Comparison of ENCODE assay signal across 9 cellular contexts in the genomic region with DNA sequence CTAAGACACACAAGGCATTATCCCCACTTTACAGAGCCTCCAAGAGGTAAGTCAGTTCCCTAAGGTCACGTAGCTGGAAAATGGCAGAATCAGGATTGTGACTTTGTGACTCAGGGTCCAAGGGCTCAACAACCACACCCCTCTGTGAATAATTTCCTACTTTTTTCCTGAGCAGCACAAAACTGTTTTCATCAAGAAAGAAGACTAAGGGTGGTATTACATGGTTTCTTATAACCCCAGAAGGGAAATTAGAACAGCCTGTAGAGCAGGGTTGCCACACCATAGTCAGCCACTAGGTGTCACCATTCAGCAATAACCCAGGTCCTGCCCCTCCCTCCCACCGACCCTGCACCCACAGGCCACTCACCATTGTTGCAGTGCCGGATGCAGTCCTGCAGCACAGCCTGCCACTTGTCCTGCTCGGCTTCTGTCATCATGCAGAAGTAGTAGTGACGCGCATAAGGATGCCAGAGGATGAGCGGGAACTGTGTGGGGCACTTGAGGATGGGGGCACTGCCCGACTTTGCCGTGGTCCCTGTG.
DNase-seq lines count a peak whose midpoint lies in the region; ATAC-seq and TF ChIP-seq lines count a peak whose summit lies in the region.
"Had no signal": no experiment of that assay in that cellular context is flagged by ENCODE, and none has a peak within 500 bp of the region (broad histone marks: within the 10 kb centered on the region; RNA-seq: fewer than 3 reads in every experiment).

No MANE protein-coding gene starts in this region.

- peaks cover 6% of the 10 kb centered on the region for H3K9me3 ChIP-seq in BE2C
- H3K9me3 ChIP-seq in liver (ENCODE audit: control insufficient read depth in 4 of 4, low read length in 3 of 4), result peaks cover 0 to 10% (median 6%) of the 10 kb centered on the region in 4 donors

- H3K4me1 ChIP-seq in BE2C (no peaks in the 10 kb centered on the region), liver (ENCODE audit: control insufficient read depth in 4 of 4, insufficient read depth in 4 of 4, low read length in 3 of 4) (peaks cover 0 to 15% (median 0%) of the 10 kb centered on the region in 4 donors)
- H3K4me1 ChIP-seq: HAP-1 had no signal

- TF ChIP-seq CTCF in BE2C (IDR thresholded peaks at IDR 0.05; ENCODE audit: low read depth, low read length) (peak; percentile 68), HL-60 (IDR thresholded peaks at IDR 0.05; ENCODE audit: insufficient read depth, low read length) (peak; percentile 41), liver (IDR thresholded peaks at IDR 0.05; ENCODE audit: low read depth, low read length, missing input control) (peak; percentile 23)

- H3K27me3 ChIP-seq in BE2C (no peaks in the 10 kb centered on the region), HL-60 (ENCODE audit: insufficient read depth, poor library complexity, severe bottlenecking) (no peaks in the 10 kb centered on the region), liver (ENCODE audit: control insufficient read depth in 4 of 4, insufficient read depth in 4 of 4, low read length in 3 of 4) (no peaks in the 10 kb centered on the region)

- peak; percentile 16 for ATAC-seq in activated T-helper 17 cell treated with anti-CD3 and anti-CD28 coated beads, Interleukin-2, amount 50 U/mL, for 72 hours (replicated peaks)

- intact Hi-C loops in posterior cingulate gyrus (cut with DNase I), result no loop called here

- H3K4me3 ChIP-seq in BE2C (ENCODE audit: low read depth, low read length) (no peak overlapping the region), HL-60 (replicated peaks; ENCODE audit: insufficient read depth, low read length) (no peak overlapping the region), liver (ENCODE audit: low read depth in 1 of 3, low read length in 3 of 3) (no peak overlapping the region)
- H3K4me3 ChIP-seq: HAP-1 had no signal

- no peak overlapping the region for H3K9ac ChIP-seq in liver (ENCODE audit: low read depth in 1 of 2, low read length in 2 of 2)

- no peak overlapping the region for H3K4me3 Mint-ChIP-seq in activated T-helper 17 cell treated with anti-CD3 and anti-CD28 coated beads, Interleukin-2, amount 50 U/mL, for 72 hours

- H3K36me3 ChIP-seq in BE2C (no peaks in the 10 kb centered on the region; the same call in 1 of the 2 replicates), liver (ENCODE audit: control insufficient read depth in 4 of 4, insufficient read depth in 3 of 4, low read depth in 1 of 4, low read length in 3 of 4) (peaks cover 0 to 5% (median 1%) of the 10 kb centered on the region in 4 donors)

- 93% methylated on average over 9 of the region's 9 CpGs for WGBS in liver

- TF ChIP-seq RAD21 in liver (IDR thresholded peaks at IDR 0.05), result no peak

- no peak overlapping the region for H3K27ac ChIP-seq in HL-60 (replicated peaks)
- no peak overlapping the region for H3K27ac ChIP-seq in liver (ENCODE audit: low read depth in 1 of 2, low read length in 2 of 2)

- H3K27me3 Mint-ChIP-seq in activated T-helper 17 cell treated with anti-CD3 and anti-CD28 coated beads, Interleukin-2, amount 50 U/mL, for 72 hours, result no peaks in the 10 kb centered on the region

- H3K36me3 Mint-ChIP-seq in activated T-helper 17 cell treated with anti-CD3 and anti-CD28 coated beads, Interleukin-2, amount 50 U/mL, for 72 hours (ENCODE audit: low read depth), result peaks cover 68% of the 10 kb centered on the region

- H3K9me3 Mint-ChIP-seq in activated T-helper 17 cell treated with anti-CD3 and anti-CD28 coated beads, Interleukin-2, amount 50 U/mL, for 72 hours, result no peaks in the 10 kb centered on the region

- DNase-seq in BE2C (no peak), HL-60 (ENCODE audit: low read depth in 1 of 2, low spot score in 1 of 2) (peak in 1 of 2 experiments; percentile 20), posterior cingulate gyrus (no peak), midbrain (lab: John Stamatoyannopoulos, UW) (no peak), NCI-H187 (lab: John Stamatoyannopoulos, UW) (no peak), dedifferentiated amniotic fluid mesenchymal stem cell (ENCODE audit: extremely low spot score) (no peak)

- H3K27ac Mint-ChIP-seq in activated T-helper 17 cell treated with anti-CD3 and anti-CD28 coated beads, Interleukin-2, amount 50 U/mL, for 72 hours, result no peak overlapping the region

- no peaks in the 10 kb centered on the region for H3K4me1 Mint-ChIP-seq in activated T-helper 17 cell treated with anti-CD3 and anti-CD28 coated beads, Interleukin-2, amount 50 U/mL, for 72 hours

TF ChIP-seq in liver, 16 proteins besides CTCF, POLR2A, EP300 and RAD21:
- TF ChIP-seq ATF3 (IDR thresholded peaks at IDR 0.05) (no peak), JUND (IDR thresholded peaks at IDR 0.05) (no peak)
